ENCODE assay signal across 26 cellular contexts in genomic region chr1:168129933-168130332, GRCh38.
"Had no signal": no experiment of that assay in that cellular context is flagged by ENCODE, and none has a peak within 500 bp of the region (broad histone marks: within the 10 kb centered on the region; RNA-seq: fewer than 3 reads in every experiment).

No MANE protein-coding gene starts in this region.

- H3K4me3 Mint-ChIP-seq: activated naive CD8-positive, alpha-beta T cell treated with anti-CD3 and anti-CD28 coated beads, Interleukin-2, amount 50 U/mL, for 24 hours; activated T-cell treated with anti-CD3 and anti-CD28 coated beads, Interleukin-2, amount 50 U/mL, for 4 hours had no signal

- H3K27ac Mint-ChIP-seq: activated naive CD4-positive, alpha-beta T cell treated with anti-CD3 and anti-CD28 coated beads, Interleukin-2, amount 50 U/mL, for 72 hours; activated naive CD8-positive, alpha-beta T cell treated with anti-CD3 and anti-CD28 coated beads, Interleukin-2, amount 50 U/mL, for 24 hours had no signal

- H3K36me3 ChIP-seq: ascending aorta had no signal

- H3K4me3 ChIP-seq: ascending aorta, body of pancreas, SK-N-MC had no signal

- DNase-seq: activated CD4-positive, alpha-beta T cell treated with anti-CD3 and anti-CD28 coated beads for 48 hours; activated CD4-positive, alpha-beta T cell treated with anti-CD3 and anti-CD28 coated beads, Interleukin-2, amount 50 U/mL, for 48 hours; activated CD4-positive, CD25-positive, alpha-beta regulatory T cell treated with anti-CD3 and anti-CD28 coated beads, Interleukin-2, amount 50 U/mL, for 72 hours; activated effector memory CD4-positive, alpha-beta T cell treated with anti-CD3 and anti-CD28 coated beads, Interleukin-2, amount 50 U/mL, for 16 hours; activated naive CD4-positive, alpha-beta T cell treated with Interleukin-2 at 50 U/mL for 16 hours; activated naive CD8-positive, alpha-beta T cell treated with anti-CD3 and anti-CD28 coated beads, Interleukin-2, amount 50 U/mL, for 24 hours; activated T-cell treated with anti-CD3 and anti-CD28 coated beads, Interleukin-2, amount 50 U/mL, for 4 hours; amniotic stem cell; body of pancreas; central memory CD4-positive, alpha-beta T cell; KG1; NCI-H1092; NCI-H1417 treated with DMSO at 0.1 percent for 48 hours; NCI-H1694; NCI-H2029 treated with DMSO at 0.1 percent for 48 hours; NCI-H345; NCI-H510A; NCI-H526 treated with DMSO at 0.1 percent for 48 hours; NCI-H82; NK-92 treated with Interleukin-12 subunit alpha and Interleukin-12 subunit beta, amount 100 ng/mL, for 24 hours; OCI-M1; SIG-M5; T-helper 1 cell had no signal

- H3K27ac ChIP-seq: ascending aorta, body of pancreas, SK-N-MC had no signal

- H3K9me3 ChIP-seq: ascending aorta, body of pancreas had no signal

- H3K27me3 ChIP-seq: ascending aorta, body of pancreas had no signal

- H3K9me3 Mint-ChIP-seq: activated naive CD8-positive, alpha-beta T cell treated with anti-CD3 and anti-CD28 coated beads, Interleukin-2, amount 50 U/mL, for 24 hours had no signal

- ATAC-seq: activated naive CD4-positive, alpha-beta T cell treated with anti-CD3 and anti-CD28 coated beads, Interleukin-2, amount 50 U/mL, for 72 hours; activated naive CD8-positive, alpha-beta T cell treated with anti-CD3 and anti-CD28 coated beads, Interleukin-2, amount 50 U/mL, for 24 hours; activated T-cell treated with anti-CD3 and anti-CD28 coated beads, Interleukin-2, amount 50 U/mL, for 4 hours; body of pancreas had no signal

- H3K4me1 Mint-ChIP-seq: activated naive CD8-positive, alpha-beta T cell treated with anti-CD3 and anti-CD28 coated beads, Interleukin-2, amount 50 U/mL, for 24 hours had no signal
